ENCODE assay signal across 2 cellular contexts in genomic region chr11:68634606-68635005, GRCh38. TPM values are rescaled to one million over a fixed set of nuclear protein-coding genes. Genes with fewer than 3 reads are reported as not detected.
"Had no signal": no experiment of that assay in that cellular context is flagged by ENCODE, and none has a peak within 500 bp of the region (broad histone marks: within the 10 kb centered on the region; RNA-seq: fewer than 3 reads in every experiment).

No MANE protein-coding gene starts in this region.

RNA-seq across cellular contexts. Expression of gene GAL, which starts 49.7 kb away (rescaled TPM):
- total RNA-seq: HT1080, IMR-90 had no signal
